In the genomic region with DNA sequence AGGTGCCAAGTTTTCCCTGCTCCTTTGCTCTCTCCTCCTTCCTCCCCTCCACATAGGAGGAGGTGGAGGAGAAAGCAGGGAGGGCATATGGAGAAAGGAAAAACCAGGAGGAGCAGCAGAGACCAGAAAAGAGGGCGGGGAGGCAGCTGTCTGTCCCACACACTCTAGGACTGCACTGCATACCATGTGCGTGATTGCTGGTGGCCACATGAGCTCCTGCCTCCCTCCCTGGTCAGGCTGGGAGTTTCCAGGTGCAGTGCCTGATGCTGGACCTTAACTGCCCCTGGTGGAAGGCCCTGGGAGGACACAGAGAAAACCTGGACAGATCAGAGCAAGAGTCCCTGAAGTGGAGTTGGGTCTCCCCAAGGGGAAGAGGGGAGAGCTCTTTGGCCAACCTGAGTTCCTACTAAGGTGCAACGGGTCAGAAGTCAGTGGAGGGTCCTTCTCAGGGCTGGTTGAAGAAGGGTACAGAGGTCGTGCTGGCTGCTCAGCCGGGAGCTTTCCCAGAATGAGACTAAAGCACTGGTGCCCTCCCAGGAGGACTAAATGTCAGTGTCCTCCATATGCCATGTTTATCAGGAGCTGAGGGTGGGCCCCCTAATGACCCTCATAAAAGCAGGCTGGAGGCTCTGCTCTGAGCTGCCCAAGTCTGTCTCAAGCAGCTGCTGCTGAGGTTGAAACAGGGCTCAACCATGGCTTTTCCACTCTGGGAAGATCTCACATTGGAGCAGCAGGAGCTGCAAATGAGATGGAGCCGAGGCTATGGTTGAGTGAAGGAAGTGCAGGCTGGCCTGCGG, we compare ENCODE assay signal across 14 cellular contexts. TPM values are rescaled to one million over a fixed set of nuclear protein-coding genes. Genes with fewer than 3 reads are reported as not detected.
DNase-seq lines count a peak whose midpoint lies in the region; ATAC-seq and TF ChIP-seq lines count a peak whose summit lies in the region.
"Had no signal": no experiment of that assay in that cellular context is flagged by ENCODE, and none has a peak within 500 bp of the region (broad histone marks: within the 10 kb centered on the region; RNA-seq: fewer than 3 reads in every experiment).

No MANE protein-coding gene starts in this region.

- peak; percentile 11 for ATAC-seq in stimulated activated naive CD8-positive, alpha-beta T cell treated with anti-CD3 and anti-CD28 coated beads, Interleukin-15, amount 100 ng/mL, for 72 hours
- ATAC-seq in stimulated activated naive CD8-positive, alpha-beta T cell treated with anti-CD3 and anti-CD28 coated beads, Interleukin-15, Interleukin-2, amounts not matched to agents 100 U/mL and 50 U/mL, for 24 hours = no peak
- no peak for ATAC-seq in HG03139 (IDR thresholded peaks at IDR 0.05; ENCODE audit: unreplicated experiment)
- no peak for ATAC-seq in effector memory CD8-positive, alpha-beta T cell (replicated peaks)

- in situ Hi-C loops in astrocyte of the spinal cord (cut with HindIII; ENCODE audit: low sequenced_read_pairs) = no loop called here

- H3K27ac Mint-ChIP-seq in stimulated activated naive CD8-positive, alpha-beta T cell treated with anti-CD3 and anti-CD28 coated beads, Interleukin-15, amount 100 ng/mL, for 72 hours = no peak overlapping the region
- H3K27ac Mint-ChIP-seq in effector memory CD8-positive, alpha-beta T cell = no peak overlapping the region
- H3K27ac Mint-ChIP-seq: B cell had no signal

- H3K9me3 Mint-ChIP-seq in stimulated activated naive CD8-positive, alpha-beta T cell treated with anti-CD3 and anti-CD28 coated beads, Interleukin-15, amount 100 ng/mL, for 72 hours = no peaks in the 10 kb centered on the region
- H3K9me3 Mint-ChIP-seq in effector memory CD8-positive, alpha-beta T cell = no peaks in the 10 kb centered on the region
- H3K9me3 Mint-ChIP-seq: central memory CD8-positive, alpha-beta T cell had no signal

- peaks cover 4% of the 10 kb centered on the region for H3K36me3 Mint-ChIP-seq in effector memory CD8-positive, alpha-beta T cell (ENCODE audit: insufficient read depth)

- H3K4me3 Mint-ChIP-seq in stimulated activated naive CD8-positive, alpha-beta T cell treated with anti-CD3 and anti-CD28 coated beads, Interleukin-15, amount 100 ng/mL, for 72 hours = no peak overlapping the region
- H3K4me3 Mint-ChIP-seq in effector memory CD8-positive, alpha-beta T cell = no peak overlapping the region
- H3K4me3 Mint-ChIP-seq: B cell; central memory CD8-positive, alpha-beta T cell had no signal

- H3K27me3 Mint-ChIP-seq in stimulated activated naive CD8-positive, alpha-beta T cell treated with anti-CD3 and anti-CD28 coated beads, Interleukin-15, amount 100 ng/mL, for 72 hours = peaks cover 54% of the 10 kb centered on the region
- H3K27me3 Mint-ChIP-seq in effector memory CD8-positive, alpha-beta T cell = peaks cover 0 to 55% of the 10 kb centered on the region in 2 donors
- H3K27me3 Mint-ChIP-seq: central memory CD8-positive, alpha-beta T cell had no signal

- peak; percentile 27 for TF ChIP-seq CTCF in astrocyte of the spinal cord (IDR thresholded peaks at IDR 0.05; ENCODE audit: low read depth, low read length)
- TF ChIP-seq CTCF in kidney epithelial cell (IDR thresholded peaks at IDR 0.05; ENCODE audit: insufficient read depth, low read length, poor library complexity, severe bottlenecking) = peak; percentile 35

- peaks cover 20% of the 10 kb centered on the region for H3K4me1 Mint-ChIP-seq in stimulated activated naive CD8-positive, alpha-beta T cell treated with anti-CD3 and anti-CD28 coated beads, Interleukin-15, amount 100 ng/mL, for 72 hours
- peaks cover 14% of the 10 kb centered on the region in 2 donors for H3K4me1 Mint-ChIP-seq in effector memory CD8-positive, alpha-beta T cell (ENCODE audit: low read depth in 2 of 2)

- H3K27me3 ChIP-seq in kidney epithelial cell (ENCODE audit: control insufficient read depth, insufficient read depth, low read length) = peaks cover 46% of the 10 kb centered on the region

- no peaks in the 10 kb centered on the region for H3K36me3 ChIP-seq in kidney epithelial cell (ENCODE audit: control insufficient read depth, insufficient read depth, low read length)

- H3K4me3 ChIP-seq in astrocyte of the spinal cord (ENCODE audit: low read depth, low read length) (no peak overlapping the region), kidney epithelial cell (ENCODE audit: low read depth, low read length) (no peak overlapping the region)

- DNase-seq in stimulated activated naive CD8-positive, alpha-beta T cell treated with anti-CD3 and anti-CD28 coated beads, Interleukin-15, amount 100 ng/mL, for 72 hours = no peak
- no peak for DNase-seq in stimulated activated naive CD8-positive, alpha-beta T cell treated with anti-CD3 and anti-CD28 coated beads, Interleukin-15, Interleukin-2, amounts not matched to agents 100 U/mL and 50 U/mL, for 24 hours
- no peak for DNase-seq in astrocyte of the spinal cord (ENCODE audit: low read depth, low spot score)
- DNase-seq in kidney epithelial cell (ENCODE audit: low read depth) = no peak
- DNase-seq in activated CD4-positive, alpha-beta T cell treated with anti-CD3 and anti-CD28 coated beads, Interleukin-2, amount 50 U/mL, for 48 hours = no peak
- no peak for DNase-seq in effector memory CD8-positive, alpha-beta T cell
- DNase-seq in stimulated activated CD4-positive, alpha-beta T cell treated with anti-CD3 and anti-CD28 coated beads, Interleukin-1b, Interleukin-23, amount 100 ng/mL, for 48 hours = no peak
- DNase-seq: activated CD4-positive, alpha-beta T cell treated with anti-CD3 and anti-CD28 coated beads for 48 hours; NCI-H1092 had no signal

RNA-seq across cellular contexts. Expression of a gene that starts 3.5 kb away (rescaled TPM):
- 0.08 and 0.68 TPM in 2 replicates for total RNA-seq in kidney epithelial cell
- total RNA-seq: B cell, fibroblast of lung had no signal

RNA-seq across cellular contexts. Expression of a gene that starts 29.7 kb away (rescaled TPM):
- total RNA-seq in kidney epithelial cell = 2.3 and 2.6 TPM in 2 replicates
- total RNA-seq: fibroblast of lung, NCI-H460 had no signal

RNA-seq across cellular contexts. Expression of a gene that starts 45.6 kb away (rescaled TPM):
- total RNA-seq in kidney epithelial cell = 57.8 and 59.7 TPM in 2 replicates
